In the genomic region with DNA sequence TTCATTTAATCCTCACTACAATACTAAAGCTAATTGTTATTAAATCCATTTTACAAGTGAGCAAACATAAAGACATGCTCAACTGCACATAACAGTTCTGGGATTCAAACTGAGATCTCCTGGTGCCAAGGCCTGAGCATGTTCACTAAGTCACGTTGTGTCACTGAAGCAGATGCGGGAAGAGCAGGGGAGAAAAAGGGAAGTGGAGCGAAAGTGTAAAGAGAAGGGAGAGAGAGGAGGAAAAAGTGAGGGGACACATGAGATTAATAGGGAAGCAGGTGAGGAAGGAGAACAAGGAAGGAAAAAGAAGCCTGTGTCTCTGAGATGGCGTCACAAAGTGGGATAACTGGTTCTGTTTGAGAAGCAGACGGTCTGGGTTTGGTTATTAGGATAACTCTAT, we compare ENCODE assay signal across 21 cellular contexts.
"Had no signal": no experiment of that assay in that cellular context is flagged by ENCODE, and none has a peak within 500 bp of the region (broad histone marks: within the 10 kb centered on the region; RNA-seq: fewer than 3 reads in every experiment).

No MANE protein-coding gene starts in this region.

- H3K27ac ChIP-seq: breast epithelium, gastroesophageal sphincter, heart left ventricle, left lung, sigmoid colon, thoracic aorta, upper lobe of left lung had no signal

- ATAC-seq: activated CD4-positive, CD25-positive, alpha-beta regulatory T cell treated with anti-CD3 and anti-CD28 coated beads, Interleukin-2, amount 50 U/mL, for 24 hours; gastroesophageal sphincter; heart left ventricle; left lung; stimulated activated memory B cell treated with anti-CD40 and anti-IgM and Interleukin-4, amounts not matched to agents 10 μg/mL and 1 μg/mL and 100 μg/mL, for 72 hours had no signal

- H3K27me3 ChIP-seq: breast epithelium, gastroesophageal sphincter, heart left ventricle, left lung, sigmoid colon, upper lobe of left lung had no signal

- H3K9me3 ChIP-seq: breast epithelium, gastroesophageal sphincter, heart left ventricle, left lung, sigmoid colon, thoracic aorta, upper lobe of left lung had no signal

- H3K36me3 ChIP-seq: breast epithelium, gastroesophageal sphincter, heart left ventricle, left lung, sigmoid colon, thoracic aorta, upper lobe of left lung had no signal

- H3K4me1 ChIP-seq: breast epithelium, gastroesophageal sphincter, heart left ventricle, left lung, sigmoid colon, upper lobe of left lung had no signal

- DNase-seq: activated CD4-positive, alpha-beta T cell treated with anti-CD3 and anti-CD28 coated beads, Interleukin-2, amount 10 ng/mL, durations not matched to agents 7 days and 5 days; activated CD8-positive, alpha-beta memory T cell treated with anti-CD3 and anti-CD28 coated beads, Interleukin-2, amount 50 U/mL, for 4 hours; activated effector memory CD4-positive, alpha-beta T cell treated with Interleukin-2 at 50 U/mL for 16 hours; activated naive CD4-positive, alpha-beta T cell treated with anti-CD3 and anti-CD28 coated beads, Interleukin-2, amount 50 U/mL, for 16 hours; activated T-cell treated with anti-CD3 and anti-CD28 coated beads, Interleukin-2, amount 50 U/mL, for 48 hours; aorta; cerebellar nuclear complex; cortex of kidney; heart left ventricle; kidney; left lung; midbrain; sigmoid colon; stimulated activated CD4-positive, alpha-beta T cell treated with anti-CD3 and anti-CD28 coated beads, Interleukin-4, amount 100 ng/mL, for 4 hours; T-helper 9 cell; upper lobe of left lung had no signal

- H3K4me3 ChIP-seq: breast epithelium, gastroesophageal sphincter, heart left ventricle, left lung, sigmoid colon, thoracic aorta, upper lobe of left lung had no signal
